Comparison of ENCODE assay signal across 1 cellular context in the genomic region with DNA sequence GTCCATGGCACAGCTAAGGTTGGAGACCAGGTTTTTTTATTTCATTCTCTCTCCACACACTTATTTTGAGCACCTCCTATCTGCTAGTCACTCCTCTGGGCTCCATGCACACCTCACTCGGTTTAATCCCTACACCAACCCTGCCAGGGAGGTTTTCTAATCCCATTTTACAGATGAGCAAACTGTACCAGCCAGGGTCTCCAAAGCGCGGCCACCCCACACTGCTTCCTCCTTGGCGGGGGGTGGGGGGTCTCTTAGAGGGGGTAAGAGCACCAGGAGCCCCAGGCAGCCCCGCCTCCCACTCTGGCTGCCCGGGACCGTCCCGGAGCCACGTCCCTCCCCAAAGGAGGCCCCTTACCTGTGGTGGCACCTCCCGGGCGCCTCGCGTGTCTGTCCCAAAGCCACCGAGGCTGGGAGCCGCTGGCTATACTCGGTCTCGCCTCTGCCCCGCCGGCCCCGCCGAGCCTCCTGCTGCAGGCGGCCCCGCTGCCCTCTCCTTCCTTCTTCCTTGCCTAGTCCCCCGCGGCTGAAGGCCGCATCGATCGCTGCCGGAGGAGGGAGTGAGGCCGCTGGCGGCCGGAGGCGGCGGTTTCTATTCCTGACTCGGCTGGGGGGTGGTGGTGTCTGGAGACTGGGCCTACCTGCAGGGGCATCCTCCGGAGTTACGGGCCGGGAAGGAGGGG.
TF ChIP-seq lines count a peak whose summit lies in the region.

A gene with protein sequence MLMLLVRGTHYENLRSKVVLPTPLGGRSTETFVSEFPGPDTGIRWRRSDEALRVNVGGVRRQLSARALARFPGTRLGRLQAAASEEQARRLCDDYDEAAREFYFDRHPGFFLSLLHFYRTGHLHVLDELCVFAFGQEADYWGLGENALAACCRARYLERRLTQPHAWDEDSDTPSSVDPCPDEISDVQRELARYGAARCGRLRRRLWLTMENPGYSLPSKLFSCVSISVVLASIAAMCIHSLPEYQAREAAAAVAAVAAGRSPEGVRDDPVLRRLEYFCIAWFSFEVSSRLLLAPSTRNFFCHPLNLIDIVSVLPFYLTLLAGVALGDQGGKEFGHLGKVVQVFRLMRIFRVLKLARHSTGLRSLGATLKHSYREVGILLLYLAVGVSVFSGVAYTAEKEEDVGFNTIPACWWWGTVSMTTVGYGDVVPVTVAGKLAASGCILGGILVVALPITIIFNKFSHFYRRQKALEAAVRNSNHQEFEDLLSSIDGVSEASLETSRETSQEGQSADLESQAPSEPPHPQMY (minus strand): TSS at position 565 of the 683 bp plus-strand sequence. CDS start 1,891 bp downstream, outside the sequence.

TF ChIP-seq in HepG2, 621 proteins besides CTCF, POLR2A, EP300 and RAD21 (continues in another document):
- TF ChIP-seq, protein P1, sequence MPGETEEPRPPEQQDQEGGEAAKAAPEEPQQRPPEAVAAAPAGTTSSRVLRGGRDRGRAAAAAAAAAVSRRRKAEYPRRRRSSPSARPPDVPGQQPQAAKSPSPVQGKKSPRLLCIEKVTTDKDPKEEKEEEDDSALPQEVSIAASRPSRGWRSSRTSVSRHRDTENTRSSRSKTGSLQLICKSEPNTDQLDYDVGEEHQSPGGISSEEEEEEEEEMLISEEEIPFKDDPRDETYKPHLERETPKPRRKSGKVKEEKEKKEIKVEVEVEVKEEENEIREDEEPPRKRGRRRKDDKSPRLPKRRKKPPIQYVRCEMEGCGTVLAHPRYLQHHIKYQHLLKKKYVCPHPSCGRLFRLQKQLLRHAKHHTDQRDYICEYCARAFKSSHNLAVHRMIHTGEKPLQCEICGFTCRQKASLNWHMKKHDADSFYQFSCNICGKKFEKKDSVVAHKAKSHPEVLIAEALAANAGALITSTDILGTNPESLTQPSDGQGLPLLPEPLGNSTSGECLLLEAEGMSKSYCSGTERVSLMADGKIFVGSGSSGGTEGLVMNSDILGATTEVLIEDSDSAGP (CRISPR knock-in tag; IDR thresholded peaks at IDR 0.05; ENCODE audit: borderline replicate concordance), result peak; percentile 63; the same call in 1 of the 2 replicates
- TF ChIP-seq AGO2 (optimal IDR thresholded peaks at IDR 0.05; ENCODE audit: low read depth, low read length) (no peak), AHR (CRISPR knock-in tag; IDR thresholded peaks at IDR 0.05) (0 out of 2 replicates have a peak, but pooled peaks have one; percentile 46), ZNF350 (CRISPR knock-in tag; IDR thresholded peaks at IDR 0.05; ENCODE audit: borderline replicate concordance, low read depth) (peak; percentile 59; the same call in 1 of the 2 replicates), MAF1 (CRISPR knock-in tag; IDR thresholded peaks at IDR 0.05; ENCODE audit: borderline replicate concordance) (no peak), POGZ (CRISPR knock-in tag; IDR thresholded peaks at IDR 0.05) (peak; percentile 45), PATZ1 (CRISPR knock-in tag; IDR thresholded peaks at IDR 0.05) (0 out of 2 replicates have a peak, but pooled peaks have one; percentile 50), ZNF770 (CRISPR knock-in tag; IDR thresholded peaks at IDR 0.05) (peak; percentile 63; the same call in 1 of the 2 replicates), FOXO1 (CRISPR knock-in tag; IDR thresholded peaks at IDR 0.05) (no peak), KDM2A (CRISPR knock-in tag; IDR thresholded peaks at IDR 0.05; ENCODE audit: borderline replicate concordance, low read depth) (peak; percentile 60; the same call in 1 of the 2 replicates), ZNF503 (CRISPR knock-in tag; IDR thresholded peaks at IDR 0.05) (no peak), HDAC1 (CRISPR knock-in tag; IDR thresholded peaks at IDR 0.05) (peak; percentile 67; the same call in 1 of the 2 replicates), ONECUT2 (CRISPR knock-in tag; IDR thresholded peaks at IDR 0.05) (peak; percentile 88), NFKB2 (CRISPR knock-in tag; IDR thresholded peaks at IDR 0.05; ENCODE audit: borderline replicate concordance) (peak; percentile 48; the same call in 1 of the 2 replicates), ZFX (CRISPR knock-in tag; IDR thresholded peaks at IDR 0.05; ENCODE audit: low read depth) (peak; percentile 49; the same call in 1 of the 2 replicates), ZNF768 (CRISPR knock-in tag; IDR thresholded peaks at IDR 0.05) (0 out of 2 replicates have a peak, but pooled peaks have one; percentile 40), ZNF891 (CRISPR knock-in tag; IDR thresholded peaks at IDR 0.05) (peak; percentile 66; the same call in 1 of the 2 replicates), ZNF710 (CRISPR knock-in tag; IDR thresholded peaks at IDR 0.05; ENCODE audit: borderline replicate concordance) (peak; percentile 58; the same call in 1 of the 2 replicates), SOX13 (IDR thresholded peaks at IDR 0.05) (no peak), SOX13 (CRISPR knock-in tag; conservative IDR thresholded peaks at IDR 0.05 in 1 of 2, IDR thresholded peaks at IDR 0.05 in 1 of 2) (no peak), ZMYM3 (CRISPR knock-in tag; IDR thresholded peaks at IDR 0.05) (peak; percentile 29; the same call in 1 of the 2 replicates), ETV6 (CRISPR knock-in tag; conservative IDR thresholded peaks at IDR 0.05) (no peak), GABPB1 (CRISPR knock-in tag; IDR thresholded peaks at IDR 0.05) (peak; percentile 54; the same call in 1 of the 2 replicates), ZNF850 (CRISPR knock-in tag; conservative IDR thresholded peaks at IDR 0.05) (no peak), XRCC5 (optimal IDR thresholded peaks at IDR 0.05; ENCODE audit: low read length) (peak; percentile 32), ERF (CRISPR knock-in tag; IDR thresholded peaks at IDR 0.05) (peak; percentile 29; the same call in 1 of the 2 replicates), ZNF687 (CRISPR knock-in tag; IDR thresholded peaks at IDR 0.05) (peak; percentile 63; the same call in 1 of the 2 replicates), SP4 (CRISPR knock-in tag; IDR thresholded peaks at IDR 0.05) (peak; percentile 38; the same call in 1 of the 2 replicates)
- TF ChIP-seq, protein P2, sequence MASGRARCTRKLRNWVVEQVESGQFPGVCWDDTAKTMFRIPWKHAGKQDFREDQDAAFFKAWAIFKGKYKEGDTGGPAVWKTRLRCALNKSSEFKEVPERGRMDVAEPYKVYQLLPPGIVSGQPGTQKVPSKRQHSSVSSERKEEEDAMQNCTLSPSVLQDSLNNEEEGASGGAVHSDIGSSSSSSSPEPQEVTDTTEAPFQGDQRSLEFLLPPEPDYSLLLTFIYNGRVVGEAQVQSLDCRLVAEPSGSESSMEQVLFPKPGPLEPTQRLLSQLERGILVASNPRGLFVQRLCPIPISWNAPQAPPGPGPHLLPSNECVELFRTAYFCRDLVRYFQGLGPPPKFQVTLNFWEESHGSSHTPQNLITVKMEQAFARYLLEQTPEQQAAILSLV (CRISPR knock-in tag; IDR thresholded peaks at IDR 0.05; ENCODE audit: borderline replicate concordance), result no peak
- TF ChIP-seq, protein P3, sequence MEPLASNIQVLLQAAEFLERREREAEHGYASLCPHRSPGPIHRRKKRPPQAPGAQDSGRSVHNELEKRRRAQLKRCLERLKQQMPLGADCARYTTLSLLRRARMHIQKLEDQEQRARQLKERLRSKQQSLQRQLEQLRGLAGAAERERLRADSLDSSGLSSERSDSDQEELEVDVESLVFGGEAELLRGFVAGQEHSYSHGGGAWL (CRISPR knock-in tag; IDR thresholded peaks at IDR 0.05), result 0 out of 2 replicates have a peak, but pooled peaks have one; percentile 71
- TF ChIP-seq, protein P4, sequence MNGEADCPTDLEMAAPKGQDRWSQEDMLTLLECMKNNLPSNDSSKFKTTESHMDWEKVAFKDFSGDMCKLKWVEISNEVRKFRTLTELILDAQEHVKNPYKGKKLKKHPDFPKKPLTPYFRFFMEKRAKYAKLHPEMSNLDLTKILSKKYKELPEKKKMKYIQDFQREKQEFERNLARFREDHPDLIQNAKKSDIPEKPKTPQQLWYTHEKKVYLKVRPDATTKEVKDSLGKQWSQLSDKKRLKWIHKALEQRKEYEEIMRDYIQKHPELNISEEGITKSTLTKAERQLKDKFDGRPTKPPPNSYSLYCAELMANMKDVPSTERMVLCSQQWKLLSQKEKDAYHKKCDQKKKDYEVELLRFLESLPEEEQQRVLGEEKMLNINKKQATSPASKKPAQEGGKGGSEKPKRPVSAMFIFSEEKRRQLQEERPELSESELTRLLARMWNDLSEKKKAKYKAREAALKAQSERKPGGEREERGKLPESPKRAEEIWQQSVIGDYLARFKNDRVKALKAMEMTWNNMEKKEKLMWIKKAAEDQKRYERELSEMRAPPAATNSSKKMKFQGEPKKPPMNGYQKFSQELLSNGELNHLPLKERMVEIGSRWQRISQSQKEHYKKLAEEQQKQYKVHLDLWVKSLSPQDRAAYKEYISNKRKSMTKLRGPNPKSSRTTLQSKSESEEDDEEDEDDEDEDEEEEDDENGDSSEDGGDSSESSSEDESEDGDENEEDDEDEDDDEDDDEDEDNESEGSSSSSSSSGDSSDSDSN (CRISPR knock-in tag; IDR thresholded peaks at IDR 0.05), result peak; percentile 88
